Comparison of ENCODE assay signal across 1 cellular context in genomic region chr17:44354582-44355309, GRCh38.
TF ChIP-seq lines count a peak whose summit lies in the region.

No MANE protein-coding gene starts in this region.

TF ChIP-seq in HepG2, 621 proteins besides CTCF, POLR2A, EP300 and RAD21 (continued from another document and continues in another):
- TF ChIP-seq, protein P1, sequence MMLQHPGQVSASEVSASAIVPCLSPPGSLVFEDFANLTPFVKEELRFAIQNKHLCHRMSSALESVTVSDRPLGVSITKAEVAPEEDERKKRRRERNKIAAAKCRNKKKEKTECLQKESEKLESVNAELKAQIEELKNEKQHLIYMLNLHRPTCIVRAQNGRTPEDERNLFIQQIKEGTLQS (CRISPR knock-in tag; IDR thresholded peaks at IDR 0.05): no peak
- peak; percentile 68; the same call in 1 of the 2 replicates for TF ChIP-seq ZHX2 (IDR thresholded peaks at IDR 0.05; ENCODE audit: low read depth)
- TF ChIP-seq ZHX2 (CRISPR knock-in tag; IDR thresholded peaks at IDR 0.05; ENCODE audit: borderline replicate concordance): no peak
- TF ChIP-seq NFRKB (IDR thresholded peaks at IDR 0.05): no peak
- no peak for TF ChIP-seq JDP2 (CRISPR knock-in tag; IDR thresholded peaks at IDR 0.05; ENCODE audit: borderline replicate concordance)
- no peak for TF ChIP-seq ZNF30 (CRISPR knock-in tag; IDR thresholded peaks at IDR 0.05)
- no peak for TF ChIP-seq FOXK2 (IDR thresholded peaks at IDR 0.05)
- TF ChIP-seq ZNF121 (CRISPR knock-in tag; IDR thresholded peaks at IDR 0.05): no peak
- TF ChIP-seq ZNF326 (CRISPR knock-in tag; IDR thresholded peaks at IDR 0.05; ENCODE audit: borderline replicate concordance): no peak
- no peak for TF ChIP-seq KLF9 (CRISPR knock-in tag; IDR thresholded peaks at IDR 0.05; ENCODE audit: low read depth)
- TF ChIP-seq NR2F1 (CRISPR knock-in tag; IDR thresholded peaks at IDR 0.05): no peak
- TF ChIP-seq, protein P2, sequence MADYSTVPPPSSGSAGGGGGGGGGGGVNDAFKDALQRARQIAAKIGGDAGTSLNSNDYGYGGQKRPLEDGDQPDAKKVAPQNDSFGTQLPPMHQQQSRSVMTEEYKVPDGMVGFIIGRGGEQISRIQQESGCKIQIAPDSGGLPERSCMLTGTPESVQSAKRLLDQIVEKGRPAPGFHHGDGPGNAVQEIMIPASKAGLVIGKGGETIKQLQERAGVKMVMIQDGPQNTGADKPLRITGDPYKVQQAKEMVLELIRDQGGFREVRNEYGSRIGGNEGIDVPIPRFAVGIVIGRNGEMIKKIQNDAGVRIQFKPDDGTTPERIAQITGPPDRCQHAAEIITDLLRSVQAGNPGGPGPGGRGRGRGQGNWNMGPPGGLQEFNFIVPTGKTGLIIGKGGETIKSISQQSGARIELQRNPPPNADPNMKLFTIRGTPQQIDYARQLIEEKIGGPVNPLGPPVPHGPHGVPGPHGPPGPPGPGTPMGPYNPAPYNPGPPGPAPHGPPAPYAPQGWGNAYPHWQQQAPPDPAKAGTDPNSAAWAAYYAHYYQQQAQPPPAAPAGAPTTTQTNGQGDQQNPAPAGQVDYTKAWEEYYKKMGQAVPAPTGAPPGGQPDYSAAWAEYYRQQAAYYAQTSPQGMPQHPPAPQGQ (CRISPR knock-in tag; IDR thresholded peaks at IDR 0.05; ENCODE audit: borderline replicate concordance): no peak
- TF ChIP-seq KIAA2018 (CRISPR knock-in tag; IDR thresholded peaks at IDR 0.05; ENCODE audit: borderline replicate concordance): no peak
- no peak for TF ChIP-seq PLSCR1 (CRISPR knock-in tag; IDR thresholded peaks at IDR 0.05; ENCODE audit: borderline replicate concordance)
- no peak for TF ChIP-seq AGO2 (optimal IDR thresholded peaks at IDR 0.05; ENCODE audit: low read depth, low read length)
- TF ChIP-seq ZNF83 (CRISPR knock-in tag; IDR thresholded peaks at IDR 0.05; ENCODE audit: borderline replicate concordance): no peak
- TF ChIP-seq, protein P3, sequence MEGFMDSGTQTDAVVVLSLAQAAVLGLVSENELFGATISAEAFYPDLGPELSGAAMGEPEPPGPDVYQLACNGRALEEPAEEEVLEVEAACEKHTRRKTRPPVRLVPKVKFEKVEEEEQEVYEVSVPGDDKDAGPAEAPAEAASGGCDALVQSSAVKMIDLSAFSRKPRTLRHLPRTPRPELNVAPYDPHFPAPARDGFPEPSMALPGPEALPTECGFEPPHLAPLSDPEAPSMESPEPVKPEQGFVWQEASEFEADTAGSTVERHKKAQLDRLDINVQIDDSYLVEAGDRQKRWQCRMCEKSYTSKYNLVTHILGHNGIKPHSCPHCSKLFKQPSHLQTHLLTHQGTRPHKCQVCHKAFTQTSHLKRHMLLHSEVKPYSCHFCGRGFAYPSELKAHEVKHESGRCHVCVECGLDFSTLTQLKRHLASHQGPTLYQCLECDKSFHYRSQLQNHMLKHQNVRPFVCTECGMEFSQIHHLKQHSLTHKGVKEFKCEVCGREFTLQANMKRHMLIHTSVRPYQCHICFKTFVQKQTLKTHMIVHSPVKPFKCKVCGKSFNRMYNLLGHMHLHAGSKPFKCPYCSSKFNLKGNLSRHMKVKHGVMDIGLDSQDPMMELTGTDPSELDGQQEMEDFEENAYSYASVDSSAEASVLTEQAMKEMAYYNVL (CRISPR knock-in tag; IDR thresholded peaks at IDR 0.05; ENCODE audit: borderline replicate concordance): no peak; the same call in 1 of the 2 replicates
- no peak for TF ChIP-seq SMARCE1 (IDR thresholded peaks at IDR 0.05; ENCODE audit: borderline replicate concordance)
- TF ChIP-seq, protein P4, sequence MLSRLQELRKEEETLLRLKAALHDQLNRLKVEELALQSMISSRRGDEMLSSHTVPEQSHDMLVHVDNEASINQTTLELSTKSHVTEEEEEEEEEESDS (CRISPR knock-in tag; IDR thresholded peaks at IDR 0.05; ENCODE audit: borderline replicate concordance): no peak
- TF ChIP-seq BRD4 (CRISPR knock-in tag; IDR thresholded peaks at IDR 0.05): peak; percentile 46; the same call in 1 of the 2 replicates
- TF ChIP-seq ZSCAN25 (CRISPR knock-in tag; IDR thresholded peaks at IDR 0.05): peak; percentile 65
- TF ChIP-seq ZNF264 (CRISPR knock-in tag; IDR thresholded peaks at IDR 0.05): no peak
- TF ChIP-seq ZNF296 (CRISPR knock-in tag; conservative IDR thresholded peaks at IDR 0.05): no peak
- no peak for TF ChIP-seq ZNF143 (CRISPR knock-in tag; IDR thresholded peaks at IDR 0.05)
- TF ChIP-seq NCOA1 (CRISPR knock-in tag; IDR thresholded peaks at IDR 0.05): no peak
- TF ChIP-seq HNRNPH1 (optimal IDR thresholded peaks at IDR 0.05; ENCODE audit: low read depth, low read length): no peak
- no peak for TF ChIP-seq ZNF543 (CRISPR knock-in tag; IDR thresholded peaks at IDR 0.05)
- peak; percentile 55 for TF ChIP-seq HDAC1 (CRISPR knock-in tag; IDR thresholded peaks at IDR 0.05)
- TF ChIP-seq, protein P5, sequence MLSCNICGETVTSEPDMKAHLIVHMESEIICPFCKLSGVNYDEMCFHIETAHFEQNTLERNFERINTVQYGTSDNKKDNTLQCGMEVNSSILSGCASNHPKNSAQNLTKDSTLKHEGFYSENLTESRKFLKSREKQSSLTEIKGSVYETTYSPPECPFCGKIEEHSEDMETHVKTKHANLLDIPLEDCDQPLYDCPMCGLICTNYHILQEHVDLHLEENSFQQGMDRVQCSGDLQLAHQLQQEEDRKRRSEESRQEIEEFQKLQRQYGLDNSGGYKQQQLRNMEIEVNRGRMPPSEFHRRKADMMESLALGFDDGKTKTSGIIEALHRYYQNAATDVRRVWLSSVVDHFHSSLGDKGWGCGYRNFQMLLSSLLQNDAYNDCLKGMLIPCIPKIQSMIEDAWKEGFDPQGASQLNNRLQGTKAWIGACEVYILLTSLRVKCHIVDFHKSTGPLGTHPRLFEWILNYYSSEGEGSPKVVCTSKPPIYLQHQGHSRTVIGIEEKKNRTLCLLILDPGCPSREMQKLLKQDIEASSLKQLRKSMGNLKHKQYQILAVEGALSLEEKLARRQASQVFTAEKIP (CRISPR knock-in tag; IDR thresholded peaks at IDR 0.05; ENCODE audit: borderline replicate concordance): no peak
- TF ChIP-seq ZNF879 (CRISPR knock-in tag; IDR thresholded peaks at IDR 0.05): no peak
- no peak for TF ChIP-seq IKZF5 (CRISPR knock-in tag; IDR thresholded peaks at IDR 0.05)
- TF ChIP-seq, protein P6, sequence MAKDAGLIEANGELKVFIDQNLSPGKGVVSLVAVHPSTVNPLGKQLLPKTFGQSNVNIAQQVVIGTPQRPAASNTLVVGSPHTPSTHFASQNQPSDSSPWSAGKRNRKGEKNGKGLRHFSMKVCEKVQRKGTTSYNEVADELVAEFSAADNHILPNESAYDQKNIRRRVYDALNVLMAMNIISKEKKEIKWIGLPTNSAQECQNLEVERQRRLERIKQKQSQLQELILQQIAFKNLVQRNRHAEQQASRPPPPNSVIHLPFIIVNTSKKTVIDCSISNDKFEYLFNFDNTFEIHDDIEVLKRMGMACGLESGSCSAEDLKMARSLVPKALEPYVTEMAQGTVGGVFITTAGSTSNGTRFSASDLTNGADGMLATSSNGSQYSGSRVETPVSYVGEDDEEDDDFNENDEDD (CRISPR knock-in tag; IDR thresholded peaks at IDR 0.05; ENCODE audit: borderline replicate concordance): peak; percentile 28; the same call in 1 of the 2 replicates
- no peak for TF ChIP-seq ZNF550 (CRISPR knock-in tag; IDR thresholded peaks at IDR 0.05; ENCODE audit: borderline replicate concordance)
- TF ChIP-seq ZNF44 (CRISPR knock-in tag; IDR thresholded peaks at IDR 0.05): no peak
- no peak for TF ChIP-seq HOXA7 (CRISPR knock-in tag; IDR thresholded peaks at IDR 0.05)
- TF ChIP-seq MED1 (CRISPR knock-in tag; IDR thresholded peaks at IDR 0.05): 0 out of 2 replicates have a peak, but pooled peaks have one; percentile 20
- no peak for TF ChIP-seq NCOR1 (IDR thresholded peaks at IDR 0.05; ENCODE audit: borderline replicate concordance, low read length)
